ENCODE assay signal across 23 cellular contexts in the genomic region with DNA sequence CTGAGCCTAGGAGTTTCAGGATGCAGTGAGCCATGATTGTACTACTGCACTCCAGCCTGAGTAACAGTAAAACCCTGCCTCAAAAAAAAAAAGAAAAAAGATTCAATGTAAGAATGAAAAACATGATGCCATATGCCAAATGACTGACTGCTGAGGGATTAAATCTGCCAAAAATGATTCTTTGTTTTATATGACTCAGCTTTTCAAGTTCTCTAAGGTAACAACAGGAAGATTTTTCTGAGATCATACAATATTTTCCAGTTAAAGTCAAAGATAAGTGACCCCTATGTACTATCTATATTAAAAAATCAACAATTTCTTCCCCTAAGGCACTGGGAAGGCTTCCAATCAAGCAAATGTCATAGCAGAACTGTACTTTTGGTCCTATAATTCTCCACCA.
DNase-seq lines count a peak whose midpoint lies in the region; ATAC-seq and TF ChIP-seq lines count a peak whose summit lies in the region.
"Had no signal": no experiment of that assay in that cellular context is flagged by ENCODE, and none has a peak within 500 bp of the region (broad histone marks: within the 10 kb centered on the region; RNA-seq: fewer than 3 reads in every experiment).

No MANE protein-coding gene starts in this region.

- H2AK9ac ChIP-seq in IMR-90 (replicated peaks; ENCODE audit: low read depth, low read length, poor library complexity): no peak overlapping the region

- H3K9ac ChIP-seq in IMR-90 (ENCODE audit: low read depth, low read length) (no peak overlapping the region), skeletal muscle satellite cell (ENCODE audit: low read depth, low read length) (peak overlapping the region; percentile 20)
- H3K9ac ChIP-seq: parathyroid adenoma had no signal

- no peak overlapping the region for H2BK5ac ChIP-seq in IMR-90 (ENCODE audit: low read depth, low read length, poor library complexity, severe bottlenecking)

- POLR2A ChIA-PET in IMR-90 (lab: Charles Lee; ENCODE audit: unreplicated experiment): no interaction called here

- H3K9me3 ChIP-seq in IMR-90 (ENCODE audit: control insufficient read depth, insufficient read depth, low read length) (no peaks in the 10 kb centered on the region), skeletal muscle satellite cell (replicated peaks; ENCODE audit: low read length) (no peaks in the 10 kb centered on the region)
- H3K9me3 ChIP-seq: Caco-2, gastrocnemius medialis, HAP-1, transverse colon had no signal

- no peak overlapping the region for H3K14ac ChIP-seq in IMR-90 (replicated peaks; ENCODE audit: low read depth, low read length)

- H3K56ac ChIP-seq in IMR-90 (ENCODE audit: extremely low read depth, insufficient read depth, low read length): no peak overlapping the region

- no peak for TF ChIP-seq POLR2A in IMR-90 (IDR thresholded peaks at IDR 0.05; ENCODE audit: low read depth, low read length)

- H4K5ac ChIP-seq in IMR-90 (ENCODE audit: low read depth, low read length): no peak overlapping the region

- H2AK5ac ChIP-seq in IMR-90 (ENCODE audit: low read depth, low read length): no peak overlapping the region

- no peaks in the 10 kb centered on the region for H4K20me1 ChIP-seq in IMR-90 (ENCODE audit: insufficient read depth, low read length)

- dilution Hi-C loops in IMR-90 (cut with HindIII; ENCODE audit: low sequenced_read_pairs, unreplicated experiment): no loop called here

- peaks cover 2% of the 10 kb centered on the region; the same call in 1 of the 2 replicates for H3K9me1 ChIP-seq in IMR-90 (ENCODE audit: insufficient read depth, low read length)

- H3K27me3 ChIP-seq in IMR-90 (ENCODE audit: control insufficient read depth, insufficient read depth, low read length) (no peaks in the 10 kb centered on the region), skeletal muscle satellite cell (ENCODE audit: control insufficient read depth, insufficient read depth, low read length) (no peaks in the 10 kb centered on the region)
- H3K27me3 ChIP-seq: gastrocnemius medialis, transverse colon had no signal

- no peak overlapping the region for H3K27ac ChIP-seq in IMR-90 (ENCODE audit: insufficient read depth, low read length)
- H3K27ac ChIP-seq: gastrocnemius medialis, HL-60, parathyroid adenoma, transverse colon had no signal

- DNase-seq in IMR-90 (peak; percentile 11), astrocyte of the spinal cord (ENCODE audit: low read depth, low spot score) (peak; percentile 24), fibroblast of mammary gland (ENCODE audit: low read depth) (peak; percentile 50), HuH-7 (ENCODE audit: low spot score) (no peak)
- DNase-seq: activated CD4-positive, alpha-beta T cell treated with anti-CD3 and anti-CD28 coated beads for 48 hours; activated effector memory CD4-positive, alpha-beta T cell treated with Interleukin-2 at 50 U/mL for 16 hours; activated naive CD8-positive, alpha-beta T cell treated with anti-CD3 and anti-CD28 coated beads, Interleukin-2, amount 50 U/mL, for 24 hours; Caco-2; gastrocnemius medialis; naive thymus-derived CD8-positive, alpha-beta T cell; NCI-H2081; NCI-H524; Right ventricle myocardium superior; stimulated activated CD4-positive, alpha-beta T cell treated with anti-CD3 and anti-CD28 coated beads, Interleukin-2, amount 100 ng/mL, for 24 hours; stimulated activated naive CD8-positive, alpha-beta T cell treated with anti-CD3 and anti-CD28 coated beads, Interleukin-15, Interleukin-2, amounts not matched to agents 100 U/mL and 50 U/mL, for 24 hours; T-cell; transverse colon had no signal

- H2BK120ac ChIP-seq in IMR-90 (ENCODE audit: low read depth, low read length): no peak overlapping the region

- no peak overlapping the region for H2BK20ac ChIP-seq in IMR-90 (ENCODE audit: low read depth, low read length)

- no peak overlapping the region for H3K4ac ChIP-seq in IMR-90 (ENCODE audit: low read depth, low read length)

- no peak overlapping the region for H2AFZ ChIP-seq in IMR-90 (replicated peaks; ENCODE audit: low read length, poor library complexity)
- H2AFZ ChIP-seq: parathyroid adenoma had no signal

- H3K79me1 ChIP-seq in IMR-90 (ENCODE audit: low read depth in 1 of 2, low read length in 2 of 2): no peaks in the 10 kb centered on the region

- no peak for TF ChIP-seq RAD21 in IMR-90 (IDR thresholded peaks at IDR 0.05; ENCODE audit: low read length)

- TF ChIP-seq CTCF in IMR-90 (conservative IDR thresholded peaks at IDR 0.05; ENCODE audit: low read depth, low read length): no peak
- TF ChIP-seq CTCF in astrocyte of the spinal cord (IDR thresholded peaks at IDR 0.05; ENCODE audit: low read depth, low read length): no peak
- TF ChIP-seq CTCF in fibroblast of mammary gland (conservative IDR thresholded peaks at IDR 0.05; ENCODE audit: control insufficient read depth, insufficient read depth, low read depth, low read length): no peak

- in situ Hi-C loops in IMR-90 (cut with MboI; ENCODE audit: low sequenced_read_pairs): no loop called here
- in situ Hi-C loops in astrocyte of the spinal cord (cut with HindIII; ENCODE audit: low sequenced_read_pairs): no loop called here

- H3K4me2 ChIP-seq in IMR-90 (ENCODE audit: low read depth, low read length): no peak overlapping the region
- H3K4me2 ChIP-seq in skeletal muscle satellite cell (ENCODE audit: low read length): peak overlapping the region; percentile 33

- H4K8ac ChIP-seq in IMR-90 (ENCODE audit: low read depth in 2 of 2, low read length in 2 of 2): no peak overlapping the region

- intact Hi-C loops in IMR-90 (cut with micrococcal nuclease): no loop called here

- CTCF ChIA-PET in IMR-90 (lab: Yijun Ruan, JAX): no interaction called here

- H3K36me3 ChIP-seq in IMR-90 (ENCODE audit: control insufficient read depth, insufficient read depth, low read length) (peaks cover 3% of the 10 kb centered on the region), skeletal muscle satellite cell (ENCODE audit: insufficient read depth, low read length) (no peaks in the 10 kb centered on the region)
- H3K36me3 ChIP-seq: gastrocnemius medialis, HAP-1, transverse colon had no signal

- H3K4me3 ChIP-seq in IMR-90 (ENCODE audit: insufficient read depth, low read depth, low read length) (no peak overlapping the region), astrocyte of the spinal cord (ENCODE audit: low read depth, low read length) (no peak overlapping the region), fibroblast of mammary gland (ENCODE audit: control insufficient read depth, low read depth, low read length) (no peak overlapping the region), skeletal muscle satellite cell (ENCODE audit: low read length) (no peak overlapping the region)
- H3K4me3 ChIP-seq: gastrocnemius medialis, HAP-1, transverse colon had no signal

- no peaks in the 10 kb centered on the region for H3K4me1 ChIP-seq in IMR-90 (ENCODE audit: control insufficient read depth, insufficient read depth, low read length)
- peaks cover 38% of the 10 kb centered on the region for H3K4me1 ChIP-seq in skeletal muscle satellite cell (ENCODE audit: control insufficient read depth, insufficient read depth, low read length)
- H3K4me1 ChIP-seq: Caco-2, gastrocnemius medialis, HAP-1, parathyroid adenoma, transverse colon had no signal

- BruUV-seq in IMR-90 (replicated peaks; lab: Mats Ljungman, UMichigan): no TSS peak

- H4K91ac ChIP-seq in IMR-90 (ENCODE audit: insufficient read depth, low read depth, low read length): no peak overlapping the region

- H3K23ac ChIP-seq in IMR-90 (ENCODE audit: low read depth, low read length): no peak overlapping the region

- ATAC-seq in IMR-90 (ENCODE audit: low read depth) (no peak), GM21423 (IDR thresholded peaks at IDR 0.05; ENCODE audit: unreplicated experiment) (no peak)
- ATAC-seq in activated CD4-positive, CD25-positive, alpha-beta regulatory T cell treated with anti-CD3 and anti-CD28 coated beads, Interleukin-2, amount 50 U/mL, for 24 hours: no peak
- ATAC-seq: activated naive CD8-positive, alpha-beta T cell treated with anti-CD3 and anti-CD28 coated beads, Interleukin-2, amount 50 U/mL, for 24 hours; gastrocnemius medialis; naive thymus-derived CD8-positive, alpha-beta T cell; stimulated activated naive CD8-positive, alpha-beta T cell treated with anti-CD3 and anti-CD28 coated beads, Interleukin-15, Interleukin-2, amounts not matched to agents 100 U/mL and 50 U/mL, for 24 hours; T-cell had no signal

- H3K18ac ChIP-seq in IMR-90 (ENCODE audit: low read depth, low read length): no peak overlapping the region

- H2BK15ac ChIP-seq in IMR-90 (ENCODE audit: low read depth, low read length): no peak overlapping the region

TF ChIP-seq in IMR-90, 13 proteins besides CTCF, POLR2A, EP300 and RAD21 (continues in another document):
- TF ChIP-seq CEBPB (IDR thresholded peaks at IDR 0.05; ENCODE audit: low read depth, low read length) (no peak), RFX5 (IDR thresholded peaks at IDR 0.05; ENCODE audit: low read depth, low read length) (no peak), RCOR1 (IDR thresholded peaks at IDR 0.05; ENCODE audit: insufficient replicate concordance, low read length) (no peak), SMC3 (IDR thresholded peaks at IDR 0.05; ENCODE audit: low read depth, low read length) (no peak), MXI1 (IDR thresholded peaks at IDR 0.05; ENCODE audit: borderline replicate concordance, low read depth, low read length) (no peak), MAFK (IDR thresholded peaks at IDR 0.05; ENCODE audit: low read depth, low read length) (no peak), FOS (IDR thresholded peaks at IDR 0.05; ENCODE audit: low read depth, low read length) (no peak), CHD1 (IDR thresholded peaks at IDR 0.05; ENCODE audit: low read depth, low read length) (no peak), MAZ (IDR thresholded peaks at IDR 0.05; ENCODE audit: borderline replicate concordance, low read depth, low read length) (no peak)
- TF ChIP-seq, protein P1, sequence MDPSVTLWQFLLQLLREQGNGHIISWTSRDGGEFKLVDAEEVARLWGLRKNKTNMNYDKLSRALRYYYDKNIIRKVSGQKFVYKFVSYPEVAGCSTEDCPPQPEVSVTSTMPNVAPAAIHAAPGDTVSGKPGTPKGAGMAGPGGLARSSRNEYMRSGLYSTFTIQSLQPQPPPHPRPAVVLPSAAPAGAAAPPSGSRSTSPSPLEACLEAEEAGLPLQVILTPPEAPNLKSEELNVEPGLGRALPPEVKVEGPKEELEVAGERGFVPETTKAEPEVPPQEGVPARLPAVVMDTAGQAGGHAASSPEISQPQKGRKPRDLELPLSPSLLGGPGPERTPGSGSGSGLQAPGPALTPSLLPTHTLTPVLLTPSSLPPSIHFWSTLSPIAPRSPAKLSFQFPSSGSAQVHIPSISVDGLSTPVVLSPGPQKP (IDR thresholded peaks at IDR 0.05; ENCODE audit: borderline replicate concordance, low read depth, low read length): no peak
- TF ChIP-seq, protein P2, sequence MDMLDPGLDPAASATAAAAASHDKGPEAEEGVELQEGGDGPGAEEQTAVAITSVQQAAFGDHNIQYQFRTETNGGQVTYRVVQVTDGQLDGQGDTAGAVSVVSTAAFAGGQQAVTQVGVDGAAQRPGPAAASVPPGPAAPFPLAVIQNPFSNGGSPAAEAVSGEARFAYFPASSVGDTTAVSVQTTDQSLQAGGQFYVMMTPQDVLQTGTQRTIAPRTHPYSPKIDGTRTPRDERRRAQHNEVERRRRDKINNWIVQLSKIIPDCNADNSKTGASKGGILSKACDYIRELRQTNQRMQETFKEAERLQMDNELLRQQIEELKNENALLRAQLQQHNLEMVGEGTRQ (IDR thresholded peaks at IDR 0.05; ENCODE audit: low read depth, low read length): no peak
